In the genomic region with DNA sequence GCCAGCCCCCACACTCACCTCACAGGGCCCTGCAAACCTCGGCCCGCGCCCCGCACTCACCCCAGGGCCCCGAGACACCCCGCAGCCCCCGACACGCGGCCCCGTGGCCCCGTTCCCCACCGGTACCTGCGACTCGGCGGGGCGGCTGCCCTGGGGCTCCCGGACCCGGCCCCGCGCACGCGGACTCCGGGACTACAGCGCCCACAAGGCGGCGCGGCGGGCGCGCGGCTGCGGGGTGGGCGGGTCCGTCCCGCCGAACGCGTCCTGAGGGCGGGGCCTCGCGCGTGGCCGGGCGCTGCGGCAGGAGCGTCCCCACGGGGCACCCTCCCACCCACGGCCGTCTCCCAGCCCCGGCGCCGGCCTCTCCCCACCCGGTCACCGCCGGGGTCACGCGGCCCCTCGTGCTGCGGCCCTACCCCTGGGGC, we compare ENCODE assay signal across 8 cellular contexts. TPM values are rescaled to one million over a fixed set of nuclear protein-coding genes. Genes with fewer than 3 reads are reported as not detected.
A peak's percentile ranks its signal among the peaks of the same experiment; 100 is the strongest.
DNase-seq lines count a peak whose midpoint lies in the region; ATAC-seq and TF ChIP-seq lines count a peak whose summit lies in the region.

Gene SLC19A1, minus strand, starts transcription at position 199 of the 425 bp plus-strand sequence. CDS start 4,481 bp downstream, outside the sequence.

- H3K4me3 ChIP-seq in OCI-LY3 (ENCODE audit: low read length) (peak within 1 kb of the TSS; percentile 87), fibroblast of mammary gland (ENCODE audit: control insufficient read depth, low read depth, low read length) (peak within 1 kb of the TSS; percentile 41)
- H3K4me3 ChIP-seq in naive thymus-derived CD4-positive, alpha-beta T cell (ENCODE audit: low read length) = peak within 1 kb of the TSS; percentile 61

- H3K9ac ChIP-seq in OCI-LY3 (ENCODE audit: low read length) = peak within 1 kb of the TSS; percentile 79

- H3K27ac ChIP-seq in OCI-LY3 (ENCODE audit: low read length) = peak within 1 kb of the TSS; percentile 44
- H3K27ac ChIP-seq in naive thymus-derived CD4-positive, alpha-beta T cell (ENCODE audit: low read depth, low read length) = peak within 1 kb of the TSS; percentile 80

- H4K20me1 ChIP-seq in OCI-LY3 (ENCODE audit: insufficient read depth, low read length) = peaks cover 7% of the 10 kb centered on the region; the same call in 1 of the 2 replicates

- peak within 1 kb of the TSS in 7 of 9 donors; percentile 14 to 87 (median 74) for H3K27ac Mint-ChIP-seq in naive thymus-derived CD4-positive, alpha-beta T cell
- peak within 1 kb of the TSS; percentile 91 for H3K27ac Mint-ChIP-seq in stimulated activated naive CD8-positive, alpha-beta T cell treated with anti-CD3 and anti-CD28 coated beads, Interleukin-15, Interleukin-2, amounts not matched to agents 100 ng/mL and 50 ng/mL, for 24 hours

- no peak within 1 kb of the TSS; the same call in 1 of the 2 replicates for H2AFZ ChIP-seq in OCI-LY3 (ENCODE audit: low read depth, low read length)

- DNase-seq in NCI-H2227 (lab: John Stamatoyannopoulos, UW; ENCODE audit: unreplicated experiment) (peak; percentile 86), NCI-H2227 treated with DMSO at 0.1 percent for 48 hours (lab: John Stamatoyannopoulos, UW) (no peak), fibroblast of mammary gland (ENCODE audit: low read depth) (peak; percentile 47)
- peak; percentile 75 for DNase-seq in activated T-cell treated with anti-CD3 and anti-CD28 coated beads, Interleukin-2, amount 50 U/mL, for 4 hours
- DNase-seq in naive thymus-derived CD4-positive, alpha-beta T cell = peak; percentile 55 to 89 (median 75)

- peak; percentile 56 for ATAC-seq in HG03039 (IDR thresholded peaks at IDR 0.05; ENCODE audit: unreplicated experiment)
- peak; percentile 86 to 88 for ATAC-seq in activated T-cell treated with anti-CD3 and anti-CD28 coated beads, Interleukin-2, amount 50 U/mL, for 4 hours
- ATAC-seq in naive thymus-derived CD4-positive, alpha-beta T cell = peak; percentile 93

- intact Hi-C loops in naive thymus-derived CD4-positive, alpha-beta T cell (cut with micrococcal nuclease) = loop anchor here (1.0 to 5.0 kb wide), 6 partner anchors 9 to 255 kb away; partner anchors contain the start of genes POFUT2 (in 2 of the 2) and PCBP3 (in 1 of the 2)

- H3K36me3 ChIP-seq in OCI-LY3 (replicated peaks; ENCODE audit: low read depth, low read length) = peaks cover 2% of the 10 kb centered on the region
- no peaks in the 10 kb centered on the region for H3K36me3 ChIP-seq in naive thymus-derived CD4-positive, alpha-beta T cell (ENCODE audit: control insufficient read depth in 2 of 3, insufficient read depth in 3 of 3, low read length in 3 of 3)

- no peaks in the 10 kb centered on the region for H3K27me3 ChIP-seq in OCI-LY3 (ENCODE audit: low read depth, low read length)
- H3K27me3 ChIP-seq in naive thymus-derived CD4-positive, alpha-beta T cell (ENCODE audit: control insufficient read depth in 2 of 2, insufficient read depth in 2 of 2, low read length in 2 of 2) = no peaks in the 10 kb centered on the region

- H3K4me3 Mint-ChIP-seq in activated T-cell treated with anti-CD3 and anti-CD28 coated beads, Interleukin-2, amount 50 U/mL, for 4 hours = peak within 1 kb of the TSS; percentile 83
- peak within 1 kb of the TSS; percentile 66 to 89 (median 78) for H3K4me3 Mint-ChIP-seq in naive thymus-derived CD4-positive, alpha-beta T cell
- H3K4me3 Mint-ChIP-seq in stimulated activated naive CD8-positive, alpha-beta T cell treated with anti-CD3 and anti-CD28 coated beads, Interleukin-15, Interleukin-2, amounts not matched to agents 100 ng/mL and 50 ng/mL, for 24 hours = peak within 1 kb of the TSS; percentile 89

- H3K79me2 ChIP-seq in OCI-LY3 (ENCODE audit: low read length) = peaks cover 42% of the 10 kb centered on the region

- peak within 1 kb of the TSS; percentile 77 for H3K4me2 ChIP-seq in OCI-LY3 (ENCODE audit: low read length)

- H3K4me1 Mint-ChIP-seq in activated T-cell treated with anti-CD3 and anti-CD28 coated beads, Interleukin-2, amount 50 U/mL, for 4 hours (ENCODE audit: low read depth) = peaks cover 12% of the 10 kb centered on the region
- peaks cover 7 to 18% (median 15%) of the 10 kb centered on the region in 7 donors for H3K4me1 Mint-ChIP-seq in naive thymus-derived CD4-positive, alpha-beta T cell
- H3K4me1 Mint-ChIP-seq in stimulated activated naive CD8-positive, alpha-beta T cell treated with anti-CD3 and anti-CD28 coated beads, Interleukin-15, Interleukin-2, amounts not matched to agents 100 ng/mL and 50 ng/mL, for 24 hours (ENCODE audit: low read depth) = peaks cover 21% of the 10 kb centered on the region

- POLR2A ChIA-PET in naive thymus-derived CD4-positive, alpha-beta T cell (lab: Charles Lee) = no interaction called here

- H3K27me3 Mint-ChIP-seq in activated T-cell treated with anti-CD3 and anti-CD28 coated beads, Interleukin-2, amount 50 U/mL, for 4 hours (ENCODE audit: low read depth) = no peaks in the 10 kb centered on the region
- no peaks in the 10 kb centered on the region for H3K27me3 Mint-ChIP-seq in naive thymus-derived CD4-positive, alpha-beta T cell
- no peaks in the 10 kb centered on the region for H3K27me3 Mint-ChIP-seq in stimulated activated naive CD8-positive, alpha-beta T cell treated with anti-CD3 and anti-CD28 coated beads, Interleukin-15, Interleukin-2, amounts not matched to agents 100 ng/mL and 50 ng/mL, for 24 hours

- TF ChIP-seq CTCF in OCI-LY3 (IDR thresholded peaks at IDR 0.05; ENCODE audit: low read depth, low read length) (no peak), fibroblast of mammary gland (conservative IDR thresholded peaks at IDR 0.05; ENCODE audit: control insufficient read depth, insufficient read depth, low read depth, low read length) (no peak)

- peaks cover 13% of the 10 kb centered on the region for H3K4me1 ChIP-seq in OCI-LY3 (ENCODE audit: low read length)
- peaks cover 7 to 15% of the 10 kb centered on the region in 2 donors for H3K4me1 ChIP-seq in naive thymus-derived CD4-positive, alpha-beta T cell (ENCODE audit: control insufficient read depth in 2 of 2, insufficient read depth in 2 of 2, low read length in 2 of 2)

- no peaks in the 10 kb centered on the region for H3K9me3 ChIP-seq in OCI-LY3 (ENCODE audit: insufficient read depth, low read length)
- H3K9me3 ChIP-seq in naive thymus-derived CD4-positive, alpha-beta T cell (ENCODE audit: control insufficient read depth in 2 of 3, low read length in 3 of 3) = no peaks in the 10 kb centered on the region

- H3K36me3 Mint-ChIP-seq in activated T-cell treated with anti-CD3 and anti-CD28 coated beads, Interleukin-2, amount 50 U/mL, for 4 hours (ENCODE audit: insufficient read depth) = no peaks in the 10 kb centered on the region
- H3K36me3 Mint-ChIP-seq in naive thymus-derived CD4-positive, alpha-beta T cell = peaks cover 0 to 2% (median 0%) of the 10 kb centered on the region in 5 donors
- peaks cover 8% of the 10 kb centered on the region for H3K36me3 Mint-ChIP-seq in stimulated activated naive CD8-positive, alpha-beta T cell treated with anti-CD3 and anti-CD28 coated beads, Interleukin-15, Interleukin-2, amounts not matched to agents 100 ng/mL and 50 ng/mL, for 24 hours (ENCODE audit: low read depth)

- CTCF ChIA-PET in naive thymus-derived CD4-positive, alpha-beta T cell (lab: Charles Lee) = no interaction called here

- no peaks in the 10 kb centered on the region for H3K9me3 Mint-ChIP-seq in activated T-cell treated with anti-CD3 and anti-CD28 coated beads, Interleukin-2, amount 50 U/mL, for 4 hours
- H3K9me3 Mint-ChIP-seq in naive thymus-derived CD4-positive, alpha-beta T cell = no peaks in the 10 kb centered on the region
- no peaks in the 10 kb centered on the region for H3K9me3 Mint-ChIP-seq in stimulated activated naive CD8-positive, alpha-beta T cell treated with anti-CD3 and anti-CD28 coated beads, Interleukin-15, Interleukin-2, amounts not matched to agents 100 ng/mL and 50 ng/mL, for 24 hours

RNA-seq across cellular contexts. Expression of gene SLC19A1, which starts in this region (rescaled TPM):
- total RNA-seq in activated T-cell treated with anti-CD3 and anti-CD28 coated beads, Interleukin-2, amount 50 U/mL, for 4 hours = 10 to 100 TPM; 69.0 to 94.9 (median 77.7) TPM
- total RNA-seq in naive thymus-derived CD4-positive, alpha-beta T cell = 10 to 100 TPM; 10.5 to 49.1 (median 21.6) TPM
- 10 to 100 TPM; 11.7 to 15.6 TPM for polyA plus RNA-seq in naive thymus-derived CD4-positive, alpha-beta T cell
